ENCODE assay signal across 1 cellular context in the genomic region with DNA sequence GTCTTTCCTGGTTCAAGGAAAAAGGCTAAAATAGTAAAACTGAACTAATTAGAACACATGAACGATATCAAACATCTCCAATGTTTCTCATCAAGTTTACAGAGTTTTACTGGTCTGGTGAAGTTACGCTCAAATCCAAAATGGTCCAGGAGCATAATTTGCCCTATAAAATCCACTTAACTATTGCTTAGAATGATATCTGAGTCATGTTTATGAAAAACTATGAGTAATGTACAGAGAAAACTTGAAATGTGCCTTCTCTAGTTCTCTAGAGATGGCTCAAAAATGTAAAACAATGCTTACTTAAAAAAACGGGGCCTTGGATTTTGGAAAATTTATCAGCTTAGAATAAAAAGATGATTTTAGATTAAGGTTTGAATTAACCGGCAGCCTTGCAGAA.
TF ChIP-seq lines count a peak whose summit lies in the region.

No MANE protein-coding gene starts in this region.

TF ChIP-seq in IMR-90, 13 proteins besides CTCF, POLR2A, EP300 and RAD21:
- TF ChIP-seq BHLHE40 (IDR thresholded peaks at IDR 0.05; ENCODE audit: low read depth, low read length) (no peak), RFX5 (IDR thresholded peaks at IDR 0.05; ENCODE audit: low read depth, low read length) (no peak), SMC3 (IDR thresholded peaks at IDR 0.05; ENCODE audit: low read depth, low read length) (no peak), MAFK (IDR thresholded peaks at IDR 0.05; ENCODE audit: low read depth, low read length) (no peak), MXI1 (IDR thresholded peaks at IDR 0.05; ENCODE audit: borderline replicate concordance, low read depth, low read length) (no peak), NFE2L2 (IDR thresholded peaks at IDR 0.05; ENCODE audit: low read depth, low read length) (no peak), FOS (IDR thresholded peaks at IDR 0.05; ENCODE audit: low read depth, low read length) (no peak), RCOR1 (IDR thresholded peaks at IDR 0.05; ENCODE audit: insufficient replicate concordance, low read length) (no peak), CEBPB (IDR thresholded peaks at IDR 0.05; ENCODE audit: low read depth, low read length) (no peak), MAZ (IDR thresholded peaks at IDR 0.05; ENCODE audit: borderline replicate concordance, low read depth, low read length) (no peak), CHD1 (IDR thresholded peaks at IDR 0.05; ENCODE audit: low read depth, low read length) (no peak)
- TF ChIP-seq, protein P1, sequence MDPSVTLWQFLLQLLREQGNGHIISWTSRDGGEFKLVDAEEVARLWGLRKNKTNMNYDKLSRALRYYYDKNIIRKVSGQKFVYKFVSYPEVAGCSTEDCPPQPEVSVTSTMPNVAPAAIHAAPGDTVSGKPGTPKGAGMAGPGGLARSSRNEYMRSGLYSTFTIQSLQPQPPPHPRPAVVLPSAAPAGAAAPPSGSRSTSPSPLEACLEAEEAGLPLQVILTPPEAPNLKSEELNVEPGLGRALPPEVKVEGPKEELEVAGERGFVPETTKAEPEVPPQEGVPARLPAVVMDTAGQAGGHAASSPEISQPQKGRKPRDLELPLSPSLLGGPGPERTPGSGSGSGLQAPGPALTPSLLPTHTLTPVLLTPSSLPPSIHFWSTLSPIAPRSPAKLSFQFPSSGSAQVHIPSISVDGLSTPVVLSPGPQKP (IDR thresholded peaks at IDR 0.05; ENCODE audit: borderline replicate concordance, low read depth, low read length), result no peak
- TF ChIP-seq, protein P2, sequence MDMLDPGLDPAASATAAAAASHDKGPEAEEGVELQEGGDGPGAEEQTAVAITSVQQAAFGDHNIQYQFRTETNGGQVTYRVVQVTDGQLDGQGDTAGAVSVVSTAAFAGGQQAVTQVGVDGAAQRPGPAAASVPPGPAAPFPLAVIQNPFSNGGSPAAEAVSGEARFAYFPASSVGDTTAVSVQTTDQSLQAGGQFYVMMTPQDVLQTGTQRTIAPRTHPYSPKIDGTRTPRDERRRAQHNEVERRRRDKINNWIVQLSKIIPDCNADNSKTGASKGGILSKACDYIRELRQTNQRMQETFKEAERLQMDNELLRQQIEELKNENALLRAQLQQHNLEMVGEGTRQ (IDR thresholded peaks at IDR 0.05; ENCODE audit: low read depth, low read length), result no peak
